ENCODE assay signal across 8 cellular contexts in genomic region chr1:51518033-51518729, GRCh38. TPM values are rescaled to one million over a fixed set of nuclear protein-coding genes. Genes with fewer than 3 reads are reported as not detected.
DNase-seq lines count a peak whose midpoint lies in the region; ATAC-seq, FAIRE-seq and TF ChIP-seq lines count a peak whose summit lies in the region.

No MANE protein-coding gene starts in this region.

- TF ChIP-seq RAD21 in HepG2 (CRISPR knock-in tag; IDR thresholded peaks at IDR 0.05), result no peak

- H3K4me3 ChIP-seq in NB4 (ENCODE audit: low read depth, low read length) (peak overlapping the region; percentile 80), WERI-Rb-1 (ENCODE audit: low read depth, low read length) (peak overlapping the region; percentile 71), HepG2 (replicated peaks in 1 of 3; ENCODE audit: insufficient read depth in 1 of 3, low read depth in 2 of 3, low read length in 3 of 3) (peak overlapping the region; percentile 79 to 97 (median 92))

- ATAC-seq in GM21737 (IDR thresholded peaks at IDR 0.05; ENCODE audit: unreplicated experiment) (peak; percentile 28), HepG2 (peak; percentile 67), GM21367 (IDR thresholded peaks at IDR 0.05; ENCODE audit: unreplicated experiment) (no peak)

- H3K36me3 ChIP-seq in WERI-Rb-1 (no peaks in the 10 kb centered on the region), HepG2 (replicated peaks in 1 of 2; ENCODE audit: control insufficient read depth in 1 of 2, insufficient read depth in 2 of 2, low read length in 2 of 2) (no peaks in the 10 kb centered on the region)

- peaks cover 3% of the 10 kb centered on the region; the same call in 1 of the 2 replicates for H4K20me1 ChIP-seq in HepG2 (ENCODE audit: insufficient read depth, low read length)

- CTCF ChIA-PET in HepG2 (lab: Yijun Ruan, JAX; ENCODE audit: low intra/inter-chr PET ratio, low total read pairs), result no interaction called here

- POLR2A ChIA-PET in HepG2 (lab: Yijun Ruan, JAX), result interaction anchor here (0.8 to 1.3 kb wide), 6 partner anchors 9 to 102 kb away, joined by 3 to 5 read pairs (median 3); no protein-coding TSS in a partner anchor

- peak overlapping the region; percentile 97 for H3K4me3 Mint-ChIP-seq in dendritic cell treated with granulocyte-macrophage colony-stimulating factor and Interleukin-4, amounts not matched to agents 40 ng/mL and 50 ng/mL, for 4 days

- BruUV-seq in HepG2 (replicated peaks; lab: Mats Ljungman, UMichigan), result TSS peak; percentile 49

- no peaks in the 10 kb centered on the region for H3K9me3 Mint-ChIP-seq in dendritic cell treated with granulocyte-macrophage colony-stimulating factor and Interleukin-4, amounts not matched to agents 40 ng/mL and 50 ng/mL, for 4 days

- no peak for TF ChIP-seq POLR2A in NB4 (IDR thresholded peaks at IDR 0.05; ENCODE audit: extremely low read depth, insufficient read length)
- TF ChIP-seq POLR2A in HepG2 (IDR thresholded peaks at IDR 0.05; ENCODE audit: insufficient read depth in 1 of 2, low read depth in 2 of 2, low read length in 2 of 2), result peak; percentile 6 to 42; a peak in 1 of 4 replicates

- FAIRE-seq in HepG2 (lab: Jason Lieb, UNC), result peak; percentile 82

- TF ChIP-seq EP300 in HepG2 (IDR thresholded peaks at IDR 0.05; ENCODE audit: low read depth in 2 of 2, low read length in 2 of 2) (no peak), HepG2 (CRISPR knock-in tag; IDR thresholded peaks at IDR 0.05; ENCODE audit: borderline replicate concordance) (no peak)

- peaks cover 28% of the 10 kb centered on the region for H3K4me1 Mint-ChIP-seq in dendritic cell treated with granulocyte-macrophage colony-stimulating factor and Interleukin-4, amounts not matched to agents 40 ng/mL and 50 ng/mL, for 4 days (ENCODE audit: low read depth)

- peak overlapping the region; percentile 90 for H3K4me2 ChIP-seq in HepG2 (ENCODE audit: low read depth, low read length)

- H3K27me3 Mint-ChIP-seq in dendritic cell treated with granulocyte-macrophage colony-stimulating factor and Interleukin-4, amounts not matched to agents 40 ng/mL and 50 ng/mL, for 4 days, result no peaks in the 10 kb centered on the region

- DNase-seq in EH (ENCODE audit: low read depth), result peak; percentile 50
- peak; percentile 63 for DNase-seq in NB4 (ENCODE audit: low read depth)
- peak; percentile 26 for DNase-seq in WERI-Rb-1
- DNase-seq in HepG2 (ENCODE audit: low spot score), result peak; percentile 73
- peak; percentile 55 for DNase-seq in stimulated activated CD8-positive, alpha-beta memory T cell treated with anti-CD3 and anti-CD28 coated beads, Interleukin-4, amount 100 ng/mL, for 48 hours

- no peaks in the 10 kb centered on the region for H3K27me3 ChIP-seq in WERI-Rb-1 (ENCODE audit: insufficient read depth, low read depth, severe bottlenecking)
- H3K27me3 ChIP-seq in HepG2 (ENCODE audit: control insufficient read depth in 1 of 2, insufficient read depth in 2 of 2, low read length in 2 of 2), result no peaks in the 10 kb centered on the region

- H3K79me2 ChIP-seq in HepG2 (ENCODE audit: insufficient read depth, low read length), result peaks cover 52% of the 10 kb centered on the region

- H3K27ac ChIP-seq in WERI-Rb-1, result peak overlapping the region; percentile 84
- peak overlapping the region; percentile 97 for H3K27ac ChIP-seq in HepG2 (ENCODE audit: extremely low read length, insufficient read depth, low read length)

- H3K9ac ChIP-seq in HepG2 (ENCODE audit: insufficient read depth, low read depth, low read length), result peak overlapping the region; percentile 82

- H3K27ac Mint-ChIP-seq in dendritic cell treated with granulocyte-macrophage colony-stimulating factor and Interleukin-4, amounts not matched to agents 40 ng/mL and 50 ng/mL, for 4 days, result peak overlapping the region; percentile 97

- intact Hi-C loops in dendritic cell treated with granulocyte-macrophage colony-stimulating factor and Interleukin-4, amounts not matched to agents 40 ng/mL and 50 ng/mL, for 4 days (cut with micrococcal nuclease), result loop anchor here (5.0 kb wide), 1 partner anchor 46 kb away; no protein-coding TSS in a partner anchor
- intact Hi-C loops in HepG2 (cut with micrococcal nuclease; ENCODE audit: unreplicated experiment), result no loop called here

- in situ Hi-C loops in HepG2 (cut with HindIII; ENCODE audit: extremely low pct_ligation_motif_present, low pct_unique_long_range_greater_than_20kb), result no loop called here

- H3K9me3 ChIP-seq in WERI-Rb-1 (ENCODE audit: severe bottlenecking) (peaks cover 4% of the 10 kb centered on the region), HepG2 (ENCODE audit: low read length) (no peaks in the 10 kb centered on the region)

- TF ChIP-seq CTCF in NB4 (IDR thresholded peaks at IDR 0.05; ENCODE audit: low read depth, low read length) (no peak), WERI-Rb-1 (IDR thresholded peaks at IDR 0.05; ENCODE audit: low read depth, low read length) (no peak), HepG2 (CRISPR knock-in tag; IDR thresholded peaks at IDR 0.05) (no peak)

- H3K4me1 ChIP-seq in HepG2 (ENCODE audit: insufficient read depth, low read length), result peaks cover 37% of the 10 kb centered on the region

- H2AFZ ChIP-seq in HepG2 (ENCODE audit: low read length), result no peak overlapping the region

- peaks cover 16% of the 10 kb centered on the region for H3K36me3 Mint-ChIP-seq in dendritic cell treated with granulocyte-macrophage colony-stimulating factor and Interleukin-4, amounts not matched to agents 40 ng/mL and 50 ng/mL, for 4 days (ENCODE audit: low read depth)

- WGBS in HepG2 (ENCODE audit: low lambda C conversion rate), result under 1% methylated on average over 22 of the region's 26 CpGs

TF ChIP-seq in HepG2, 621 proteins besides CTCF, POLR2A, EP300 and RAD21 (continues in another document):
- no peak for TF ChIP-seq ZNF577 (CRISPR knock-in tag; IDR thresholded peaks at IDR 0.05; ENCODE audit: borderline replicate concordance, low read depth)
- TF ChIP-seq, protein P1, sequence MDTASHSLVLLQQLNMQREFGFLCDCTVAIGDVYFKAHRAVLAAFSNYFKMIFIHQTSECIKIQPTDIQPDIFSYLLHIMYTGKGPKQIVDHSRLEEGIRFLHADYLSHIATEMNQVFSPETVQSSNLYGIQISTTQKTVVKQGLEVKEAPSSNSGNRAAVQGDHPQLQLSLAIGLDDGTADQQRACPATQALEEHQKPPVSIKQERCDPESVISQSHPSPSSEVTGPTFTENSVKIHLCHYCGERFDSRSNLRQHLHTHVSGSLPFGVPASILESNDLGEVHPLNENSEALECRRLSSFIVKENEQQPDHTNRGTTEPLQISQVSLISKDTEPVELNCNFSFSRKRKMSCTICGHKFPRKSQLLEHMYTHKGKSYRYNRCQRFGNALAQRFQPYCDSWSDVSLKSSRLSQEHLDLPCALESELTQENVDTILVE (CRISPR knock-in tag; IDR thresholded peaks at IDR 0.05), result no peak
- TF ChIP-seq MIER2 (CRISPR knock-in tag; IDR thresholded peaks at IDR 0.05), result no peak

RNA-seq across cellular contexts. Expression of gene EPS15, which starts 0.9 kb away (rescaled TPM):
- 19.3 and 33.6 TPM in 2 replicates for total RNA-seq in HepG2 (2016; rRNA removed; fragmentation: Illumina TruSeq; extraction: Trizol)
- total RNA-seq in HepG2 (2016; cell fraction: cytosol; rRNA removed; fragmentation: Illumina TruSeq; extraction: Trizol; ENCODE audit: low read depth), result 18.9 and 24.9 TPM in 2 replicates
- total RNA-seq in HepG2 (2016; cell fraction: insoluble cytoplasmic fraction; rRNA removed; fragmentation: Illumina TruSeq; extraction: Trizol), result 18.3 and 30.7 TPM in 2 replicates
- 20.2 and 23.7 TPM in 2 replicates for total RNA-seq in HepG2 (2016; cell fraction: membrane; rRNA removed; fragmentation: Illumina TruSeq; extraction: Trizol)
- total RNA-seq in HepG2 (2016; cell fraction: nucleus; rRNA removed; fragmentation: Illumina TruSeq; extraction: Trizol), result 19.4 and 20.2 TPM in 2 replicates
- 13.5 and 14.3 TPM in 2 replicates for polyA plus RNA-seq in HepG2 (2011; rRNA removed)
- polyA plus RNA-seq in HepG2 (2011; cell fraction: cytosol; rRNA removed), result 6.6 and 11.7 TPM in 2 replicates
- 11.1 and 13.7 TPM in 2 replicates for polyA plus RNA-seq in HepG2 (2011; cell fraction: nucleus; rRNA removed)
- polyA plus RNA-seq in HepG2 (2012), result 17.2 and 18.4 TPM in 2 replicates
- polyA plus RNA-seq in HepG2 (2016; cell fraction: cytosol; fragmentation: Illumina TruSeq; extraction: Trizol; ENCODE audit: low read depth), result 1.9 and 2.1 TPM in 2 replicates
- polyA plus RNA-seq in HepG2 (2016; cell fraction: insoluble cytoplasmic fraction; fragmentation: Illumina TruSeq; extraction: Trizol; ENCODE audit: low read depth), result 22.3 and 23.1 TPM in 2 replicates
- 7.0 and 7.5 TPM in 2 replicates for polyA plus RNA-seq in HepG2 (2016; cell fraction: membrane; fragmentation: Illumina TruSeq; extraction: Trizol; ENCODE audit: low read depth)
- 18.0 and 18.2 TPM in 2 replicates for polyA plus RNA-seq in HepG2 (2016; cell fraction: nucleus; fragmentation: Illumina TruSeq; extraction: Trizol; ENCODE audit: insufficient read depth, low read depth)
- 20.3 and 23.0 TPM in 2 replicates for polyA minus RNA-seq in HepG2 (2011; rRNA and poly(A)+ RNA removed; ENCODE audit: low replicate concordance)
- polyA minus RNA-seq in HepG2 (2011; cell fraction: cytosol; rRNA and poly(A)+ RNA removed), result 28.8 and 39.2 TPM in 2 replicates
- 39.4 and 39.5 TPM in 2 replicates for polyA minus RNA-seq in HepG2 (2011; cell fraction: nucleus; rRNA and poly(A)+ RNA removed)
